ENCODE assay signal across 10 cellular contexts in the genomic region with DNA sequence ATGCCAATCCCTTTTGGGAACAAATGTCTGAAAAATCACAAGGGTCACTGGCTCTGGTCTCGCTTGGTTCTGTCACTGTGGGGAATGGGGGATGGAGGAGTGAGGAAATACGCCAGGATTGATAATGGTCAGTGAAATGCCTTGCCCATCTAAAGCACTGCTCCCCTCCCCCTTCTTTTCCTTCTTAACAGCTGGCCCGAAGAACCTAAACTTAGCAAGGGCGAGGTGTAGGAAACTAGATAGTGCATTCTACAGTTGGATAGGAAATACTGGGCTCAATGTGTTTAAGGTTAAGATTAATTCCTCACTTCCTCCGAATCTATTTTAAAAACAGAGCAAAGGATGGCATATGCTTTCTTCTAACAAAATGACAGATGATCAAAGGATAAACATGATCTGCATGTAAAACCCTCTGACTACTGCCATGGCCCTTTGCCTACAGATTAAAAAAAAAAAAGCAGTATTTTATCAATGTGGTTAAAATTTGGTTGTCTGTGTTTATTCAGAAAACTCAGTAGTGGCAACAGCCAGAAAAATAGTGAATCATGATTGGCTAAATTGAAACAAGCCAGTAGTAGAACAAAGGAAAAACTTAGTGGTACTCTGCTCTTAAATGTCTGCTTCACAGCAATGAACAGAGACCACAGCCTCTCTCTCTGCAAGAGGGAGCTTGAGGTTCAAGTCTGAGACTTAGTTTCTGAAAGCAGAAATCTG.
DNase-seq lines count a peak whose midpoint lies in the region; ATAC-seq, FAIRE-seq and TF ChIP-seq lines count a peak whose summit lies in the region.
"Had no signal": no experiment of that assay in that cellular context is flagged by ENCODE, and none has a peak within 500 bp of the region (broad histone marks: within the 10 kb centered on the region; RNA-seq: fewer than 3 reads in every experiment).

No MANE protein-coding gene starts in this region.

- no peaks in the 10 kb centered on the region for H4K20me1 ChIP-seq in BLaER1 treated with 17β-estradiol and CSF1 and Interleukin-3, amounts not matched to agents 10 nM and 100 nM
- no peaks in the 10 kb centered on the region for H4K20me1 ChIP-seq in endothelial cell of umbilical vein (replicated peaks; ENCODE audit: control insufficient read depth, extremely low read depth, insufficient read depth, low read length)

- H3K27me3 ChIP-seq in BLaER1 treated with 17β-estradiol and CSF1 and Interleukin-3, amounts not matched to agents 10 nM and 100 nM: no peaks in the 10 kb centered on the region
- no peaks in the 10 kb centered on the region for H3K27me3 ChIP-seq in endothelial cell of umbilical vein (ENCODE audit: control insufficient read depth in 2 of 2, insufficient read depth in 2 of 2, low read length in 2 of 2)
- H3K27me3 ChIP-seq in pancreas: no peaks in the 10 kb centered on the region

- H3K4me1 ChIP-seq in BLaER1 treated with 17β-estradiol and CSF1 and Interleukin-3, amounts not matched to agents 10 nM and 100 nM: peaks cover 75 to 93% (median 82%) of the 10 kb centered on the region in 10 experiments
- peaks cover 18% of the 10 kb centered on the region for H3K4me1 ChIP-seq in endothelial cell of umbilical vein (ENCODE audit: control insufficient read depth, extremely low read depth, insufficient read depth, low read length)
- H3K4me1 ChIP-seq in pancreas: peaks cover 0 to 23% (median 15%) of the 10 kb centered on the region in 3 donors

- peaks cover 0 to 5% (median 0%) of the 10 kb centered on the region in 11 experiments; a peak in 2 of 22 replicates for H3K36me3 ChIP-seq in BLaER1 treated with 17β-estradiol and CSF1 and Interleukin-3, amounts not matched to agents 10 nM and 100 nM
- H3K36me3 ChIP-seq in KOPT-K1 (ENCODE audit: insufficient read depth, low read length) (no peaks in the 10 kb centered on the region), endothelial cell of umbilical vein (ENCODE audit: control insufficient read depth in 2 of 2, extremely low read depth in 1 of 2, insufficient read depth in 2 of 2, low read length in 2 of 2) (no peaks in the 10 kb centered on the region), pancreas (no peaks in the 10 kb centered on the region)

- no peaks in the 10 kb centered on the region for H3K27me3 Mint-ChIP-seq in naive B cell

- H3K9me1 ChIP-seq in endothelial cell of umbilical vein (replicated peaks; ENCODE audit: control insufficient read depth, extremely low read depth, insufficient read depth, low read length): no peaks in the 10 kb centered on the region

- no TSS peak for BruUV-seq in endothelial cell of umbilical vein (replicated peaks; lab: Mats Ljungman, UMichigan)

- peak overlapping the region; percentile 72 to 92 (median 84) for H3K4me2 ChIP-seq in BLaER1 treated with 17β-estradiol and CSF1 and Interleukin-3, amounts not matched to agents 10 nM and 100 nM
- peak overlapping the region; percentile 31 for H3K4me2 ChIP-seq in endothelial cell of umbilical vein (ENCODE audit: insufficient read depth, low read length)

- POLR2A ChIA-PET in endothelial cell of umbilical vein (lab: Charles Lee): no interaction called here

- H3K79me2 ChIP-seq in endothelial cell of umbilical vein (ENCODE audit: control insufficient read depth, insufficient read depth, low read length): no peaks in the 10 kb centered on the region

- H2AFZ ChIP-seq in endothelial cell of umbilical vein (ENCODE audit: low read depth, low read length): peak overlapping the region; percentile 60

- H3K4me1 Mint-ChIP-seq in naive B cell: peaks cover 0 to 30% (median 26%) of the 10 kb centered on the region in 3 donors

- no peak for TF ChIP-seq POLR2A in endothelial cell of umbilical vein (IDR thresholded peaks at IDR 0.05; ENCODE audit: low read depth, low read length)

- DNase-seq in endothelial cell of umbilical vein (ENCODE audit: low read depth, low spot score) (peak; percentile 80), naive B cell (no peak), pancreas (no peak), COLO668 (lab: John Stamatoyannopoulos, UW; ENCODE audit: unreplicated experiment) (no peak)
- DNase-seq: mucosa of descending colon, T-helper 9 cell had no signal

- dilution Hi-C loops in endothelial cell of umbilical vein (cut with MboI; ENCODE audit: extremely low pct_ligation_motif_present, low sequenced_read_pairs): no loop called here

- H3K9ac ChIP-seq in BLaER1 treated with 17β-estradiol and CSF1 and Interleukin-3, amounts not matched to agents 10 nM and 100 nM: peak overlapping the region; percentile 54 to 73 (median 66)
- no peak overlapping the region for H3K9ac ChIP-seq in endothelial cell of umbilical vein (replicated peaks; ENCODE audit: extremely low read depth, insufficient read depth, low read length)

- intact Hi-C loops in endothelial cell of umbilical vein (cut with micrococcal nuclease): loop anchor here (1.0 to 2.0 kb wide), 4 partner anchors 74 to 188 kb away; partner anchors contain the start of gene VAV3
- intact Hi-C loops in pancreas (cut with DNase I): no loop called here

- no peak for TF ChIP-seq CTCF in endothelial cell of umbilical vein (IDR thresholded peaks at IDR 0.05; ENCODE audit: extremely low read depth in 1 of 2, insufficient read depth in 1 of 2, low read depth in 1 of 2, low read length in 2 of 2)
- no peak for TF ChIP-seq CTCF in pancreas (IDR thresholded peaks at IDR 0.05)

- peak overlapping the region in 6 of 8 donors; percentile 7 to 80 (median 35) for H3K4me3 Mint-ChIP-seq in naive B cell

- peaks cover 10 to 37% (median 24%) of the 10 kb centered on the region in 11 experiments; a peak in 21 of 22 replicates for H3K9me3 ChIP-seq in BLaER1 treated with 17β-estradiol and CSF1 and Interleukin-3, amounts not matched to agents 10 nM and 100 nM (replicated peaks in 1 of 11)
- H3K9me3 ChIP-seq in KOPT-K1 (ENCODE audit: insufficient read depth, low read length, poor library complexity, severe bottlenecking) (peaks cover 6% of the 10 kb centered on the region), endothelial cell of umbilical vein (replicated peaks; ENCODE audit: control insufficient read depth, insufficient read depth, low read length) (no peaks in the 10 kb centered on the region), pancreas (no peaks in the 10 kb centered on the region)
- H3K9me3 ChIP-seq: mucosa of descending colon had no signal

- CTCF ChIA-PET in endothelial cell of umbilical vein (lab: Charles Lee): no interaction called here

- 58 to 72% methylated on average over 5 of the region's 5 CpGs for WGBS in pancreas, 2 donors

- FAIRE-seq in endothelial cell of umbilical vein (lab: Jason Lieb, UNC) (peak; percentile 78), pancreas (lab: Jason Lieb, UNC) (no peak)

- H3K27ac Mint-ChIP-seq in naive B cell: peak overlapping the region in 2 of 6 donors; percentile 49 to 77

- peak overlapping the region; percentile 49 to 86 (median 78); a peak in 21 of 22 replicates for H3K27ac ChIP-seq in BLaER1 treated with 17β-estradiol and CSF1 and Interleukin-3, amounts not matched to agents 10 nM and 100 nM
- peak overlapping the region; percentile 93 for H3K27ac ChIP-seq in KOPT-K1 (ENCODE audit: low read depth, low read length, poor library complexity, severe bottlenecking)
- peak overlapping the region; percentile 13 for H3K27ac ChIP-seq in endothelial cell of umbilical vein (ENCODE audit: insufficient read depth, low read depth, low read length)
- H3K27ac ChIP-seq in pancreas: no peak overlapping the region

- peaks cover 0 to 14% of the 10 kb centered on the region in 2 donors for H3K36me3 Mint-ChIP-seq in naive B cell

- H3K9me3 Mint-ChIP-seq in naive B cell: peaks cover 0 to 2% (median 0%) of the 10 kb centered on the region in 7 donors

- peak overlapping the region; percentile 11 to 58 (median 31); a peak in 15 of 20 replicates for H3K4me3 ChIP-seq in BLaER1 treated with 17β-estradiol and CSF1 and Interleukin-3, amounts not matched to agents 10 nM and 100 nM
- H3K4me3 ChIP-seq in endothelial cell of umbilical vein (replicated peaks in 1 of 3; ENCODE audit: insufficient read depth in 1 of 3, low read depth in 1 of 3, low read length in 3 of 3) (no peak overlapping the region), pancreas (no peak overlapping the region)
- H3K4me3 ChIP-seq: mucosa of descending colon had no signal

- ATAC-seq in naive B cell (ENCODE audit: low read depth in 2 of 2): no peak
- no peak for ATAC-seq in pancreas
- ATAC-seq in HG03108 (IDR thresholded peaks at IDR 0.05; ENCODE audit: unreplicated experiment): no peak
- ATAC-seq in GM21723 (IDR thresholded peaks at IDR 0.05; ENCODE audit: unreplicated experiment): no peak

TF ChIP-seq in endothelial cell of umbilical vein, 7 proteins besides CTCF, POLR2A, EP300 and RAD21:
- TF ChIP-seq GATA2 (IDR thresholded peaks at IDR 0.05; ENCODE audit: insufficient read depth, insufficient read length, low read depth, low read length) (peak; percentile 52), FOS (IDR thresholded peaks at IDR 0.05; ENCODE audit: borderline replicate concordance, insufficient read depth, low read length) (no peak), JUN (IDR thresholded peaks at IDR 0.05; ENCODE audit: borderline replicate concordance, insufficient read depth, insufficient read length, low read depth) (peak; percentile 30)

Comparison
In these comparisons a context has a peak if more than half of its experiments do, and no peak if none do; other contexts are left out.
1. H3K27ac ChIP-seq: peak in BLaER1 treated with 17β-estradiol and CSF1 and Interleukin-3, amounts not matched to agents 10 nM and 100 nM (11 of 11), KOPT-K1 (single experiment) and endothelial cell of umbilical vein (single experiment); none in pancreas (0 of 4).
2. H3K4me3 ChIP-seq: peak in BLaER1 treated with 17β-estradiol and CSF1 and Interleukin-3, amounts not matched to agents 10 nM and 100 nM (10 of 10); none in endothelial cell of umbilical vein (0 of 3) and pancreas (0 of 4).